ENCODE assay signal across 1 cellular context in the genomic region with DNA sequence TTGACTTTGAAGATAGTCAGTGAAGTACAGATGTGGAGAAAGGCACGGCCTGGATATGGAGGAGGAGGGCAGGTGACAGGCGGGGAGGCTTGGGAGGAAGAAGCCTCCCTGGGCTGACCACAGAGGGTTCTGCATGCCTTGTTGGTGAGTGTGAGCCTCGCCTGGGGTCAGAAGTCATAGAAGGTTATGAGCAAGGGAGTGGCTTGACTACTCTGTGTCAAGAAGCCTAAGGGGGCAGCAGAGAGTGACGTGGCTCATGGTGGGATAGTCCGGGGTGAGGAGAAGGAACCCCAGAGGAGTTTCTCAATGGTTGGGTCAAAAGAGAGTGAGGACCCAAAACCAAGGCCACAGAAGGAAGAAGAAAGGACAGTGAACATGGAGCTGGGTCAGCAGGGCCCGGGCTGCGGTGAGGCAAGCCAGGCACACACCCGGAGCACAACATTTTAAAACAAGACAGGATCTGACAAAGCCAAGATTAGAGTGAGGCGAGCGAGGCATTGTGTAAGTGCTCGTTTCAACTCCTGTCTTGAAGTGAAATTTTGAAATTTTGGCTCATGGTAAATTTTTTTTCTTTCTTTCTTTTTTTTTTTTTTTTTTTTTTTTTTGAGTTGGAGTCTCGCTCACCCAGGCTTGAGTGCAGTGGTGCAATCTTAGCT.
A peak's percentile ranks its signal among the peaks of the same experiment; 100 is the strongest.
TF ChIP-seq lines count a peak whose summit lies in the region.

No MANE protein-coding gene starts in this region.

TF ChIP-seq in A549, 52 proteins besides CTCF, POLR2A, EP300 and RAD21:
- TF ChIP-seq, protein P1, sequence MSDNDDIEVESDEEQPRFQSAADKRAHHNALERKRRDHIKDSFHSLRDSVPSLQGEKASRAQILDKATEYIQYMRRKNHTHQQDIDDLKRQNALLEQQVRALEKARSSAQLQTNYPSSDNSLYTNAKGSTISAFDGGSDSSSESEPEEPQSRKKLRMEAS (IDR thresholded peaks at IDR 0.05), result peak; percentile 40; the same call in 1 of the 2 replicates
- TF ChIP-seq FOSL2 (IDR thresholded peaks at IDR 0.05), result no peak
- 0 out of 2 replicates have a peak, but pooled peaks have one; percentile 14 for TF ChIP-seq FOSL2 (CRISPR knock-in tag; IDR thresholded peaks at IDR 0.05)
- no peak for TF ChIP-seq HDAC2 (IDR thresholded peaks at IDR 0.05)
- TF ChIP-seq ZSCAN20 (CRISPR knock-in tag; IDR thresholded peaks at IDR 0.05), result no peak
